ENCODE assay signal across 27 cellular contexts in the genomic region with DNA sequence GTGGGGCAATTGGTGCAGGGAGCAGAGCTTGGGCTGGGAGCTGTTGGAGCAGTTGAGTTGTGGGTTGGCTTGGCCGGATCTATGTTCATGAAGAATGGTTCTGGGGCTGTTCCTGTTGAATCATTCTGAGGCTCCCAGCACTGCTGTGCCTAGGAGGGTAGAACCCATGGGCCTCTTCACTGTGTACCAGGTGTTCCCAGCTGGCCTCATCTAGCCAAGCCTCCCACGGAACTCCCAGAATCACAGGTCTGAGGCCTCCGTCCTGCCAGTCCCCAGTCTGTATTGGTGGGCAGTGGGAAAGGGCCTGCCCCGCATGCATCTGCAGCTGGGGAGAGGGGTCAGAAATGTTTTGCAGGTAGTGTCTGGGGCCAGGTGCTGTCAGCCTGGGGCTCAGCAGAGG.
A peak's percentile ranks its signal among the peaks of the same experiment; 100 is the strongest.
DNase-seq lines count a peak whose midpoint lies in the region; FAIRE-seq and TF ChIP-seq lines count a peak whose summit lies in the region.
"Had no signal": no experiment of that assay in that cellular context is flagged by ENCODE, and none has a peak within 500 bp of the region (broad histone marks: within the 10 kb centered on the region; RNA-seq: fewer than 3 reads in every experiment).

No MANE protein-coding gene starts in this region.

- no peaks in the 10 kb centered on the region for H3F3A ChIP-seq in neural progenitor cell (ENCODE audit: low read depth)

- H4K20me1 ChIP-seq in astrocyte (ENCODE audit: insufficient read depth, low read length) (peaks cover 97% of the 10 kb centered on the region), neural progenitor cell (ENCODE audit: low read depth) (peaks cover 19% of the 10 kb centered on the region)

- H3K36me3 Mint-ChIP-seq in CD4-positive, alpha-beta memory T cell, result no peaks in the 10 kb centered on the region
- H3K36me3 Mint-ChIP-seq in astrocyte (ENCODE audit: low read depth, unreplicated experiment) (no peaks in the 10 kb centered on the region), neural progenitor cell (peaks cover 2% of the 10 kb centered on the region)
- H3K36me3 Mint-ChIP-seq: mesothelial cell of epicardium had no signal

- TF ChIP-seq CTCF in C4-2B (conservative IDR thresholded peaks at IDR 0.05), result no peak
- TF ChIP-seq CTCF in astrocyte (IDR thresholded peaks at IDR 0.05; ENCODE audit: insufficient read depth, low read depth, low read length), result no peak
- TF ChIP-seq CTCF in neural progenitor cell (IDR thresholded peaks at IDR 0.05), result no peak

- no peak for FAIRE-seq in astrocyte (lab: Jason Lieb, UNC)
- FAIRE-seq: endothelial cell of umbilical vein, GM12892, K562, RCC 7860 had no signal

- no peak overlapping the region for H3K4me3 ChIP-seq in CD4-positive, alpha-beta memory T cell (ENCODE audit: low read length in 2 of 2)
- H3K4me3 ChIP-seq in astrocyte (ENCODE audit: insufficient read depth, low read depth, low read length) (no peak overlapping the region), neural progenitor cell (no peak overlapping the region)
- H3K4me3 ChIP-seq: K562, left lung, SK-N-MC, suprapubic skin had no signal

- H3K27ac ChIP-seq in C4-2B (peak overlapping the region; percentile 5; the same call in 1 of the 2 replicates), astrocyte (ENCODE audit: low read depth, low read length) (no peak overlapping the region), neural progenitor cell (no peak overlapping the region)
- no peak overlapping the region for H3K27ac ChIP-seq in CD4-positive, alpha-beta memory T cell (ENCODE audit: low read depth, low read length)
- H3K27ac ChIP-seq: left lung, SK-N-MC, suprapubic skin, WERI-Rb-1 had no signal

- H3K27me3 ChIP-seq in CD4-positive, alpha-beta memory T cell (ENCODE audit: insufficient read depth, low read length), result no peaks in the 10 kb centered on the region
- H3K27me3 ChIP-seq in astrocyte (ENCODE audit: insufficient read depth, low read length), result no peaks in the 10 kb centered on the region
- no peaks in the 10 kb centered on the region for H3K27me3 ChIP-seq in neural progenitor cell
- H3K27me3 ChIP-seq: left lung, suprapubic skin had no signal

- peaks cover 0 to 3% (median 0%) of the 10 kb centered on the region in 8 donors for H3K9me3 Mint-ChIP-seq in CD4-positive, alpha-beta memory T cell
- H3K9me3 Mint-ChIP-seq in astrocyte (ENCODE audit: unreplicated experiment) (no peaks in the 10 kb centered on the region), neural progenitor cell (no peaks in the 10 kb centered on the region)
- H3K9me3 Mint-ChIP-seq: activated T-cell treated with anti-CD3 and anti-CD28 coated beads, Interleukin-2, amount 50 U/mL, for 4 hours; mesothelial cell of epicardium; T-helper 2 cell treated with Interferon-gamma antibody and Interleukin-4, amounts not matched to agents 5 μg/mL and 100 μg/mL, for 36 hours had no signal

- no peaks in the 10 kb centered on the region for H3K9me3 ChIP-seq in CD4-positive, alpha-beta memory T cell (ENCODE audit: control insufficient read depth in 1 of 2, low read length in 2 of 2)
- H3K9me3 ChIP-seq in astrocyte (ENCODE audit: insufficient read depth, low read depth, low read length) (no peaks in the 10 kb centered on the region), neural progenitor cell (ENCODE audit: low read depth) (no peaks in the 10 kb centered on the region)
- H3K9me3 ChIP-seq: Caco-2, left lung, suprapubic skin had no signal

- DNase-seq in CD4-positive, alpha-beta memory T cell, result no peak
- DNase-seq in astrocyte (ENCODE audit: low read depth), result no peak
- DNase-seq in neural progenitor cell (ENCODE audit: low spot score), result no peak
- no peak for DNase-seq in glomerular visceral epithelial cell (ENCODE audit: extremely low spot score)
- DNase-seq in HPDE6-E6E7 (ENCODE audit: extremely low spot score), result no peak
- no peak for DNase-seq in stimulated activated CD4-positive, alpha-beta T cell treated with anti-CD3 and anti-CD28 coated beads, Interleukin-12 subunit alpha, Interleukin-12 subunit beta, amount 100 ng/mL, for 4 hours
- DNase-seq: activated T-cell treated with anti-CD3 and anti-CD28 coated beads, Interleukin-2, amount 50 U/mL, for 4 hours; Caco-2; cortex of kidney; DND-41; head of caudate nucleus; NCI-H1436 treated with DMSO at 0.1 percent for 48 hours; NCI-H2171; NCI-H526; stimulated activated CD4-positive, alpha-beta T cell treated with anti-CD3 and anti-CD28 coated beads, Interleukin-1b, Interleukin-23, amount 100 ng/mL, for 48 hours; WERI-Rb-1 had no signal

- H3K4me2 ChIP-seq in astrocyte (ENCODE audit: low read length), result no peak overlapping the region
- H3K4me2 ChIP-seq in neural progenitor cell, result no peak overlapping the region

- POLR2A ChIA-PET in CD4-positive, alpha-beta memory T cell (lab: Charles Lee; ENCODE audit: partially characterized antibody), result no interaction called here

- H3K27me3 Mint-ChIP-seq in CD4-positive, alpha-beta memory T cell, result no peaks in the 10 kb centered on the region
- no peaks in the 10 kb centered on the region for H3K27me3 Mint-ChIP-seq in astrocyte (ENCODE audit: low read depth, unreplicated experiment)
- H3K27me3 Mint-ChIP-seq in neural progenitor cell (ENCODE audit: insufficient read depth, low read depth), result no peaks in the 10 kb centered on the region
- H3K27me3 Mint-ChIP-seq: progenitor cell of endocrine pancreas had no signal

- peak overlapping the region in 1 of 8 donors; percentile 20 for H3K4me3 Mint-ChIP-seq in CD4-positive, alpha-beta memory T cell
- no peak overlapping the region for H3K4me3 Mint-ChIP-seq in astrocyte (ENCODE audit: unreplicated experiment)
- no peak overlapping the region for H3K4me3 Mint-ChIP-seq in neural progenitor cell
- H3K4me3 Mint-ChIP-seq: activated T-cell treated with anti-CD3 and anti-CD28 coated beads, Interleukin-2, amount 50 U/mL, for 4 hours; mesothelial cell of epicardium; T-helper 2 cell treated with Interferon-gamma antibody and Interleukin-4, amounts not matched to agents 5 μg/mL and 100 μg/mL, for 36 hours had no signal

- H3K36me3 ChIP-seq in CD4-positive, alpha-beta memory T cell (ENCODE audit: insufficient read depth, low read length), result no peaks in the 10 kb centered on the region
- no peaks in the 10 kb centered on the region for H3K36me3 ChIP-seq in astrocyte (ENCODE audit: insufficient read depth, low read length)
- no peaks in the 10 kb centered on the region for H3K36me3 ChIP-seq in neural progenitor cell
- H3K36me3 ChIP-seq: left lung, suprapubic skin, WERI-Rb-1 had no signal

- H2AFZ ChIP-seq in astrocyte (ENCODE audit: low read depth, low read length) (no peak overlapping the region), neural progenitor cell (replicated peaks) (no peak overlapping the region)

- peaks cover 94% of the 10 kb centered on the region for H3K4me1 ChIP-seq in CD4-positive, alpha-beta memory T cell (ENCODE audit: insufficient read depth, low read length)
- H3K4me1 ChIP-seq in astrocyte (ENCODE audit: insufficient read depth, low read length), result peaks cover 23% of the 10 kb centered on the region
- peaks cover 12% of the 10 kb centered on the region for H3K4me1 ChIP-seq in neural progenitor cell

- H3K9ac ChIP-seq in astrocyte (ENCODE audit: low read length) (no peak overlapping the region), neural progenitor cell (no peak overlapping the region)

- H3K79me2 ChIP-seq in astrocyte (ENCODE audit: insufficient read depth, low read length) (peaks cover 100% of the 10 kb centered on the region), neural progenitor cell (ENCODE audit: low read depth) (peaks cover 44% of the 10 kb centered on the region)

- peak overlapping the region; percentile 31 to 95 (median 82) for H3K27ac Mint-ChIP-seq in CD4-positive, alpha-beta memory T cell
- H3K27ac Mint-ChIP-seq in astrocyte (ENCODE audit: unreplicated experiment) (peak overlapping the region; percentile 75), neural progenitor cell (peak overlapping the region; percentile 47)
- H3K27ac Mint-ChIP-seq: mesothelial cell of epicardium; progenitor cell of endocrine pancreas; T-helper 2 cell treated with Interferon-gamma antibody and Interleukin-4, amounts not matched to agents 5 μg/mL and 100 μg/mL, for 36 hours had no signal

- CTCF ChIA-PET in CD4-positive, alpha-beta memory T cell (lab: Charles Lee; ENCODE audit: partially characterized antibody), result no interaction called here

- intact Hi-C loops in CD4-positive, alpha-beta memory T cell (cut with micrococcal nuclease), result loop anchor here (5.0 kb wide), 1 partner anchor 74 kb away; a partner anchor contains a TSS

- peaks cover 56 to 93% (median 79%) of the 10 kb centered on the region in 4 donors for H3K4me1 Mint-ChIP-seq in CD4-positive, alpha-beta memory T cell
- peaks cover 27% of the 10 kb centered on the region for H3K4me1 Mint-ChIP-seq in astrocyte (ENCODE audit: low read depth, unreplicated experiment)
- H3K4me1 Mint-ChIP-seq in neural progenitor cell, result peaks cover 23% of the 10 kb centered on the region
